13 cellular contexts compared by ENCODE assay signal in the genomic region with DNA sequence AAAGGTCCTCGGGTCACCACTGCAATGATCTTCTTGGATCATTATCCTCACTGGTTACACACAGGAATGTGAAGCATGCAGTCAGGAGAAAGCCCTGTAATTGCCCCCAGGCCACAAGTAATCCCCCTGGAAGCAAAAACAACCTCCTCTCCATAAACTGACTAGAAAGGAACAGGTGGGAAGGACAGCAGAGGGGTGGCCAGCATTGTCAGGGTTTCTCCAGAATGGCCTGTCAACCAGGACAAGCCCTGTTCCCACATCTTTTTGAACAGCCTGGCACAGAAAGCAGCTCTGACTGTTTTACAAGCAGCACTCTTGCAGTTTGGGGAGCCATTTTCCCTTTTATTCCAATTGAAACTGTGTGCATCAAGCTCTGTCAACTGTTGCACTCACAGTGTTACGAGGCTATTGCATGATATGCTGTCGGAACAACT. TPM values are rescaled to one million over a fixed set of nuclear protein-coding genes. Genes with fewer than 3 reads are reported as not detected.
DNase-seq lines count a peak whose midpoint lies in the region; ATAC-seq, FAIRE-seq and TF ChIP-seq lines count a peak whose summit lies in the region.
"Had no signal": no experiment of that assay in that cellular context is flagged by ENCODE, and none has a peak within 500 bp of the region (broad histone marks: within the 10 kb centered on the region; RNA-seq: fewer than 3 reads in every experiment).

No MANE protein-coding gene starts in this region.

- no TSS peak for BruUV-seq in Caco-2 (replicated peaks; lab: Mats Ljungman, UMichigan)

- DNase-seq in Caco-2 (peak; percentile 79 to 88), RCC 7860 (ENCODE audit: low spot score) (peak; percentile 38), foreskin keratinocyte (no peak), pons (ENCODE audit: low spot score) (peak; percentile 73), occipital lobe (lab: John Stamatoyannopoulos, UW) (no peak)
- no peak for DNase-seq in activated CD4-positive, alpha-beta memory T cell treated with anti-CD3 and anti-CD28 coated beads, Interleukin-2, amount 10 ng/mL, durations not matched to agents 7 days and 5 days
- no peak for DNase-seq in activated CD4-positive, CD25-positive, alpha-beta regulatory T cell treated with anti-CD3 and anti-CD28 coated beads, Interleukin-2, amount 50 U/mL, for 72 hours
- DNase-seq: activated CD8-positive, alpha-beta T cell treated with anti-CD3 and anti-CD28 coated beads for 36 hours; GDM1; NCI-H69; uterus had no signal

- no peak for TF ChIP-seq CTCF in Caco-2 (IDR thresholded peaks at IDR 0.05; ENCODE audit: insufficient read depth in 1 of 2, low read depth in 1 of 2, low read length in 1 of 2, severe bottlenecking in 1 of 2, unreplicated experiment in 1 of 2)
- TF ChIP-seq CTCF in foreskin keratinocyte (conservative IDR thresholded peaks at IDR 0.05), result no peak

- ATAC-seq in foreskin keratinocyte, result no peak
- no peak for ATAC-seq in SK-N-SH treated with all-trans-retinoic acid at 6 μM for 48 hours
- ATAC-seq: activated CD8-positive, alpha-beta T cell treated with anti-CD3 and anti-CD28 coated beads for 36 hours; activated naive CD4-positive, alpha-beta T cell treated with anti-CD3 and anti-CD28 coated beads, Interleukin-2, amount 50 U/mL, for 72 hours had no signal

- H3K36me3 ChIP-seq in Caco-2 (ENCODE audit: control insufficient read depth, insufficient read depth, low read length), result no peaks in the 10 kb centered on the region
- H3K36me3 ChIP-seq: uterus had no signal

- H3K4me3 ChIP-seq in Caco-2 (ENCODE audit: low read depth, low read length), result no peak overlapping the region
- H3K4me3 ChIP-seq: uterus had no signal

- FAIRE-seq in RCC 7860 (lab: Jason Lieb, UNC), result peak; percentile 12

- POLR2A ChIA-PET in Caco-2 (lab: Charles Lee), result no interaction called here
- POLR2A ChIA-PET in activated CD4-positive, alpha-beta memory T cell treated with anti-CD3 and anti-CD28 coated beads, Interleukin-2, amount 10 ng/mL, durations not matched to agents 7 days and 5 days (lab: Charles Lee), result interaction anchor here (0.6 to 0.7 kb wide), 2 partner anchors 10 to 59 kb away, joined by 3 read pairs; no protein-coding TSS in a partner anchor

- H3K9me3 Mint-ChIP-seq in Caco-2 (ENCODE audit: unreplicated experiment), result no peaks in the 10 kb centered on the region
- no peaks in the 10 kb centered on the region for H3K9me3 Mint-ChIP-seq in activated CD4-positive, alpha-beta memory T cell treated with anti-CD3 and anti-CD28 coated beads, Interleukin-2, amount 10 ng/mL, durations not matched to agents 7 days and 5 days
- H3K9me3 Mint-ChIP-seq: activated CD8-positive, alpha-beta T cell treated with anti-CD3 and anti-CD28 coated beads for 36 hours; activated naive CD4-positive, alpha-beta T cell treated with anti-CD3 and anti-CD28 coated beads, Interleukin-2, amount 50 U/mL, for 72 hours had no signal

- H3K27ac ChIP-seq in foreskin keratinocyte, result peak overlapping the region; percentile 100

- intact Hi-C loops in Caco-2 (cut with micrococcal nuclease; ENCODE audit: unreplicated experiment), result loop anchor here (5.0 kb wide), 1 partner anchor 33 kb away; no protein-coding TSS in a partner anchor

- H3K4me1 Mint-ChIP-seq in Caco-2 (ENCODE audit: low read depth, unreplicated experiment), result peaks cover 8% of the 10 kb centered on the region
- H3K4me1 Mint-ChIP-seq in activated CD4-positive, alpha-beta memory T cell treated with anti-CD3 and anti-CD28 coated beads, Interleukin-2, amount 10 ng/mL, durations not matched to agents 7 days and 5 days, result peaks cover 3% of the 10 kb centered on the region

- H3K4me3 Mint-ChIP-seq in Caco-2 (ENCODE audit: unreplicated experiment), result peak overlapping the region; percentile 28
- no peak overlapping the region for H3K4me3 Mint-ChIP-seq in activated CD4-positive, alpha-beta memory T cell treated with anti-CD3 and anti-CD28 coated beads, Interleukin-2, amount 10 ng/mL, durations not matched to agents 7 days and 5 days
- H3K4me3 Mint-ChIP-seq: activated CD8-positive, alpha-beta T cell treated with anti-CD3 and anti-CD28 coated beads for 36 hours had no signal

- no peaks in the 10 kb centered on the region for H3K27me3 ChIP-seq in Caco-2 (replicated peaks; ENCODE audit: control insufficient read depth, insufficient read depth, low read length)
- H3K27me3 ChIP-seq in foreskin keratinocyte, result no peaks in the 10 kb centered on the region
- H3K27me3 ChIP-seq: uterus had no signal

- H3K4me1 ChIP-seq in Caco-2 (peaks cover 43% of the 10 kb centered on the region), foreskin keratinocyte (peaks cover 28% of the 10 kb centered on the region)
- H3K4me1 ChIP-seq: uterus had no signal

- H3K27me3 Mint-ChIP-seq in Caco-2 (ENCODE audit: insufficient read depth, unreplicated experiment), result no peaks in the 10 kb centered on the region
- peaks cover 11% of the 10 kb centered on the region for H3K27me3 Mint-ChIP-seq in activated CD4-positive, alpha-beta memory T cell treated with anti-CD3 and anti-CD28 coated beads, Interleukin-2, amount 10 ng/mL, durations not matched to agents 7 days and 5 days

- no peak overlapping the region for H3K27ac Mint-ChIP-seq in Caco-2 (ENCODE audit: unreplicated experiment)
- no peak overlapping the region for H3K27ac Mint-ChIP-seq in activated CD4-positive, alpha-beta memory T cell treated with anti-CD3 and anti-CD28 coated beads, Interleukin-2, amount 10 ng/mL, durations not matched to agents 7 days and 5 days
- H3K27ac Mint-ChIP-seq: activated CD8-positive, alpha-beta T cell treated with anti-CD3 and anti-CD28 coated beads for 36 hours; activated naive CD4-positive, alpha-beta T cell treated with anti-CD3 and anti-CD28 coated beads, Interleukin-2, amount 50 U/mL, for 72 hours had no signal

- H3K9me3 ChIP-seq in Caco-2, result no peaks in the 10 kb centered on the region
- H3K9me3 ChIP-seq: uterus had no signal

- no peaks in the 10 kb centered on the region for H3K36me3 Mint-ChIP-seq in Caco-2 (ENCODE audit: insufficient read depth, unreplicated experiment)
- no peaks in the 10 kb centered on the region for H3K36me3 Mint-ChIP-seq in activated CD4-positive, alpha-beta memory T cell treated with anti-CD3 and anti-CD28 coated beads, Interleukin-2, amount 10 ng/mL, durations not matched to agents 7 days and 5 days (ENCODE audit: low read depth)
- H3K36me3 Mint-ChIP-seq: activated naive CD4-positive, alpha-beta T cell treated with anti-CD3 and anti-CD28 coated beads, Interleukin-2, amount 50 U/mL, for 72 hours had no signal

- CTCF ChIA-PET in Caco-2 (lab: Charles Lee), result interaction anchor here (0.7 kb wide), 1 partner anchor 999 kb away, joined by 5 read pairs; no protein-coding TSS in a partner anchor
- CTCF ChIA-PET in activated CD4-positive, alpha-beta memory T cell treated with anti-CD3 and anti-CD28 coated beads, Interleukin-2, amount 10 ng/mL, durations not matched to agents 7 days and 5 days (lab: Charles Lee), result no interaction called here

TF ChIP-seq in SK-N-SH treated with all-trans-retinoic acid at 6 μM for 48 hours, 23 proteins besides CTCF, POLR2A, EP300 and RAD21 (continues in another document):
- no peak for TF ChIP-seq SNAI2 (CRISPR knock-in tag; IDR thresholded peaks at IDR 0.05)
- no peak for TF ChIP-seq ZFP3 (CRISPR knock-in tag; IDR thresholded peaks at IDR 0.05)
- TF ChIP-seq TCF4 (CRISPR knock-in tag; IDR thresholded peaks at IDR 0.05; ENCODE audit: borderline replicate concordance), result no peak
- TF ChIP-seq ARNTL (CRISPR knock-in tag; IDR thresholded peaks at IDR 0.05; ENCODE audit: borderline replicate concordance, low read depth), result no peak
- TF ChIP-seq GLIS3 (CRISPR knock-in tag; IDR thresholded peaks at IDR 0.05), result no peak
- no peak for TF ChIP-seq BACH2 (CRISPR knock-in tag; IDR thresholded peaks at IDR 0.05; ENCODE audit: borderline replicate concordance)
- no peak for TF ChIP-seq ZNF8 (CRISPR knock-in tag; IDR thresholded peaks at IDR 0.05)
- TF ChIP-seq, protein P1, sequence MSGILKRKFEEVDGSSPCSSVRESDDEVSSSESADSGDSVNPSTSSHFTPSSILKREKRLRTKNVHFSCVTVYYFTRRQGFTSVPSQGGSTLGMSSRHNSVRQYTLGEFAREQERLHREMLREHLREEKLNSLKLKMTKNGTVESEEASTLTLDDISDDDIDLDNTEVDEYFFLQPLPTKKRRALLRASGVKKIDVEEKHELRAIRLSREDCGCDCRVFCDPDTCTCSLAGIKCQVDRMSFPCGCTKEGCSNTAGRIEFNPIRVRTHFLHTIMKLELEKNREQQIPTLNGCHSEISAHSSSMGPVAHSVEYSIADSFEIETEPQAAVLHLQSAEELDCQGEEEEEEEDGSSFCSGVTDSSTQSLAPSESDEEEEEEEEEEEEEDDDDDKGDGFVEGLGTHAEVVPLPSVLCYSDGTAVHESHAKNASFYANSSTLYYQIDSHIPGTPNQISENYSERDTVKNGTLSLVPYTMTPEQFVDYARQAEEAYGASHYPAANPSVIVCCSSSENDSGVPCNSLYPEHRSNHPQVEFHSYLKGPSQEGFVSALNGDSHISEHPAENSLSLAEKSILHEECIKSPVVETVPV (CRISPR knock-in tag; IDR thresholded peaks at IDR 0.05), result no peak
- no peak for TF ChIP-seq PPARA (CRISPR knock-in tag; IDR thresholded peaks at IDR 0.05; ENCODE audit: borderline replicate concordance)
- no peak for TF ChIP-seq TOX (CRISPR knock-in tag; IDR thresholded peaks at IDR 0.05; ENCODE audit: borderline replicate concordance)
- no peak for TF ChIP-seq ZNF565 (CRISPR knock-in tag; conservative IDR thresholded peaks at IDR 0.05; ENCODE audit: low read depth)
- TF ChIP-seq, protein P2, sequence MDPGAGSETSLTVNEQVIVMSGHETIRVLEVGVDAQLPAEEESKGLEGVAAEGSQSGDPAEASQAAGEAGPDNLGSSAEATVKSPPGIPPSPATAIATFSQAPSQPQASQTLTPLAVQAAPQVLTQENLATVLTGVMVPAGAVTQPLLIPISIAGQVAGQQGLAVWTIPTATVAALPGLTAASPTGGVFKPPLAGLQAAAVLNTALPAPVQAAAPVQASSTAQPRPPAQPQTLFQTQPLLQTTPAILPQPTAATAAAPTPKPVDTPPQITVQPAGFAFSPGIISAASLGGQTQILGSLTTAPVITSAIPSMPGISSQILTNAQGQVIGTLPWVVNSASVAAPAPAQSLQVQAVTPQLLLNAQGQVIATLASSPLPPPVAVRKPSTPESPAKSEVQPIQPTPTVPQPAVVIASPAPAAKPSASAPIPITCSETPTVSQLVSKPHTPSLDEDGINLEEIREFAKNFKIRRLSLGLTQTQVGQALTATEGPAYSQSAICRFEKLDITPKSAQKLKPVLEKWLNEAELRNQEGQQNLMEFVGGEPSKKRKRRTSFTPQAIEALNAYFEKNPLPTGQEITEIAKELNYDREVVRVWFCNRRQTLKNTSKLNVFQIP (CRISPR knock-in tag; IDR thresholded peaks at IDR 0.05; ENCODE audit: borderline replicate concordance, low read depth), result no peak

RNA-seq across cellular contexts. Expression of a gene that starts 36.1 kb away (rescaled TPM):
- total RNA-seq in Caco-2 (2022) (2.1 and 4.3 TPM in 2 replicates), foreskin keratinocyte (13.3 and 17.7 TPM in 2 replicates), occipital lobe (8.7 TPM)
- 4.0 and 4.9 TPM in 2 replicates for polyA plus RNA-seq in foreskin keratinocyte
- total RNA-seq in activated CD4-positive, alpha-beta memory T cell treated with anti-CD3 and anti-CD28 coated beads, Interleukin-2, amount 10 ng/mL, durations not matched to agents 7 days and 5 days, result 1 to 10 TPM; 1.0 to 1.2 TPM
- total RNA-seq: activated naive CD4-positive, alpha-beta T cell treated with anti-CD3 and anti-CD28 coated beads, Interleukin-2, amount 50 U/mL, for 72 hours had no signal

Comparison
In these comparisons a context has a peak if more than half of its experiments do, and no peak if none do; other contexts are left out.
1. DNase-seq: peak in Caco-2 (2 of 2), RCC 7860 (single experiment) and pons (single experiment); none in foreskin keratinocyte (0 of 2), activated CD4-positive, alpha-beta memory T cell treated with anti-CD3 and anti-CD28 coated beads, Interleukin-2, amount 10 ng/mL, durations not matched to agents 7 days and 5 days (single experiment), activated CD4-positive, CD25-positive, alpha-beta regulatory T cell treated with anti-CD3 and anti-CD28 coated beads, Interleukin-2, amount 50 U/mL, for 72 hours (single experiment) and occipital lobe (single experiment).